ENCODE assay signal across 21 cellular contexts in genomic region chr3:158264894-158265293, GRCh38.
DNase-seq lines count a peak whose midpoint lies in the region; ATAC-seq and TF ChIP-seq lines count a peak whose summit lies in the region.
"Had no signal": no experiment of that assay in that cellular context is flagged by ENCODE, and none has a peak within 500 bp of the region (broad histone marks: within the 10 kb centered on the region; RNA-seq: fewer than 3 reads in every experiment).

No MANE protein-coding gene starts in this region.

- H3K4me3 ChIP-seq in AG10803 (ENCODE audit: low read length) (no peak overlapping the region), adipocyte (ENCODE audit: low read length) (no peak overlapping the region), left lung (no peak overlapping the region)
- H3K4me3 ChIP-seq: A549, GM23248 had no signal

- H3K9me3 ChIP-seq in adipocyte (ENCODE audit: control insufficient read depth, low read length) (peaks cover 28% of the 10 kb centered on the region), left lung (peaks cover 0 to 42% of the 10 kb centered on the region in 2 donors)

- intact Hi-C loops in sciatic nerve (cut with DNase I) (no loop called here), left lung (cut with DNase I) (no loop called here), Right ventricle myocardium superior (cut with DNase I) (no loop called here)

- H3K27me3 ChIP-seq in adipocyte (replicated peaks; ENCODE audit: control insufficient read depth, insufficient read depth, low read length) (no peaks in the 10 kb centered on the region), left lung (no peaks in the 10 kb centered on the region)

- H3K36me3 ChIP-seq in adipocyte (ENCODE audit: control insufficient read depth, insufficient read depth, low read length, severe bottlenecking): peaks cover 6% of the 10 kb centered on the region
- no peaks in the 10 kb centered on the region for H3K36me3 ChIP-seq in left lung

- no peak overlapping the region for H3K27ac ChIP-seq in left lung
- H3K27ac ChIP-seq: A549, GM23248 had no signal

- no peak for TF ChIP-seq CTCF in AG10803 (conservative IDR thresholded peaks at IDR 0.05; ENCODE audit: low read length)
- no peak for TF ChIP-seq CTCF in left lung (IDR thresholded peaks at IDR 0.05)

- H3K4me1 ChIP-seq in adipocyte (ENCODE audit: control insufficient read depth, insufficient read depth, low read length): peaks cover 14% of the 10 kb centered on the region
- no peaks in the 10 kb centered on the region for H3K4me1 ChIP-seq in left lung
- H3K4me1 ChIP-seq: A549 had no signal

- ATAC-seq in sciatic nerve (peak; percentile 72), left lung (no peak), Right ventricle myocardium superior (ENCODE audit: poor library complexity) (no peak), GM18517 (IDR thresholded peaks at IDR 0.05; ENCODE audit: unreplicated experiment) (no peak), GM19351 (IDR thresholded peaks at IDR 0.05; ENCODE audit: unreplicated experiment) (no peak)
- ATAC-seq: A549, HCT116 had no signal

- H3K9ac ChIP-seq in adipocyte (ENCODE audit: low read length): peak overlapping the region; percentile 6
- H3K9ac ChIP-seq: GM23248 had no signal

- DNase-seq in AG10803 (ENCODE audit: low read depth) (peak; percentile 5), adipocyte (ENCODE audit: low read depth) (no peak), fibroblast of peridontal ligament (ENCODE audit: extremely low read depth) (peak; percentile 64), sciatic nerve (ENCODE audit: low spot score) (no peak), left lung (no peak), Right ventricle myocardium superior (no peak)
- DNase-seq: 8988T; ACHN; C1 segment of cervical spinal cord; Calu3; CD4-positive, alpha-beta memory T cell; COR-L47; DMS53; DMS79 treated with DMSO at 0.1 percent for 48 hours; GF-D8; GM23248; H9 had no signal

Comparison
In these comparisons a context has a peak if more than half of its experiments do, and no peak if none do; other contexts are left out.
1. DNase-seq: peak in AG10803 (single experiment) and fibroblast of peridontal ligament (single experiment); none in adipocyte (single experiment), sciatic nerve (single experiment), left lung (0 of 2) and Right ventricle myocardium superior (single experiment).